Comparison of ENCODE assay signal across 8 cellular contexts in the genomic region with DNA sequence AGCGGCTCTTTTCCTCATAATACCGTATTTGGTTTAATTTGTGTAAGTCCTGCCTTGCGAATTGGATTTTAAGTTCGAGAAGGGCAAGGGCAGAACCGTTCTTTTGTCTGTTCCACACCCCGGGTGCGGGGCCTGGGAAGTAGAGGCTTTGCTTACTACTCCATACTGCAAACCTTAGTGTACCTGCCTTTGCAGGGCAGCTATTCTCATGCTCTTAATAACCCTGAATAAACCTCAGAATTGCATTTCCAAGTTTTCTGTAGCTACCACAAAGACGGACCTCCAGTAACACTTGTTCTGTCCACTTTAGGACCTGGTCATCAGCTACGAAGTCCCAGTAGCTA. TPM values are rescaled to one million over a fixed set of nuclear protein-coding genes. Genes with fewer than 3 reads are reported as not detected.
DNase-seq lines count a peak whose midpoint lies in the region; ATAC-seq and TF ChIP-seq lines count a peak whose summit lies in the region.

No MANE protein-coding gene starts in this region.

- H3K4me3 ChIP-seq in GM12865 (ENCODE audit: low read depth, low read length) (peak overlapping the region; percentile 68), iPS DF 6.9 (ENCODE audit: low read length) (peak overlapping the region; percentile 78; the same call in 1 of the 2 replicates), smooth muscle cell (peak overlapping the region; percentile 97)

- H3K36me3 ChIP-seq in iPS DF 6.9 (ENCODE audit: control insufficient read depth, insufficient read depth, low read length) (peaks cover 12% of the 10 kb centered on the region; the same call in 1 of the 2 replicates), smooth muscle cell (ENCODE audit: low read depth) (no peaks in the 10 kb centered on the region)

- ATAC-seq in activated naive CD4-positive, alpha-beta T cell treated with anti-CD3 and anti-CD28 coated beads, Interleukin-2, amount 50 U/mL, for 72 hours = no peak

- no peak overlapping the region for H3K27ac ChIP-seq in iPS DF 6.9 (ENCODE audit: low read length)
- peak overlapping the region; percentile 99 for H3K27ac ChIP-seq in smooth muscle cell (ENCODE audit: low read depth)

- DNase-seq in GM12865 (ENCODE audit: low read depth) = no peak
- DNase-seq in NCI-H748 treated with DMSO at 0.1 percent for 48 hours (lab: John Stamatoyannopoulos, UW) = peak; percentile 49
- DNase-seq in activated naive CD4-positive, alpha-beta T cell treated with anti-CD3 and anti-CD28 coated beads, Interleukin-2, amount 50 U/mL, for 72 hours (ENCODE audit: low spot score in 2 of 2) = peak in 1 of 2 donors; percentile 37
- DNase-seq in iPS DF 6.9 (ENCODE audit: low read depth, low spot score) = no peak
- DNase-seq in smooth muscle cell (lab: John Stamatoyannopoulos, UW; ENCODE audit: unreplicated experiment) = no peak
- no peak for DNase-seq in GOT3 (lab: John Stamatoyannopoulos, UW)
- DNase-seq in ACHN = no peak
- DNase-seq in MV-4-11 (lab: John Stamatoyannopoulos, UW) = no peak

- peak overlapping the region; percentile 93 to 97 for H3K27ac Mint-ChIP-seq in activated naive CD4-positive, alpha-beta T cell treated with anti-CD3 and anti-CD28 coated beads, Interleukin-2, amount 50 U/mL, for 72 hours

- H3F3A ChIP-seq in smooth muscle cell (ENCODE audit: low read depth) = peaks cover 17% of the 10 kb centered on the region

- peaks cover 39% of the 10 kb centered on the region for H3K79me2 ChIP-seq in smooth muscle cell (ENCODE audit: low read depth)

- H3K9me3 Mint-ChIP-seq in activated naive CD4-positive, alpha-beta T cell treated with anti-CD3 and anti-CD28 coated beads, Interleukin-2, amount 50 U/mL, for 72 hours = no peaks in the 10 kb centered on the region

- H3K4me2 ChIP-seq in smooth muscle cell = peak overlapping the region; percentile 90

- H4K20me1 ChIP-seq in smooth muscle cell (ENCODE audit: low read depth) = peaks cover 29% of the 10 kb centered on the region

- peaks cover 36 to 38% of the 10 kb centered on the region in 2 donors for H3K36me3 Mint-ChIP-seq in activated naive CD4-positive, alpha-beta T cell treated with anti-CD3 and anti-CD28 coated beads, Interleukin-2, amount 50 U/mL, for 72 hours

- no peaks in the 10 kb centered on the region for H3K27me3 ChIP-seq in iPS DF 6.9 (ENCODE audit: control insufficient read depth, insufficient read depth, low read length)
- H3K27me3 ChIP-seq in smooth muscle cell (ENCODE audit: low read depth) = no peaks in the 10 kb centered on the region

- peak overlapping the region; percentile 89 for H2AFZ ChIP-seq in smooth muscle cell (ENCODE audit: low read depth)

- no peaks in the 10 kb centered on the region for H3K9me3 ChIP-seq in iPS DF 6.9 (ENCODE audit: control insufficient read depth, insufficient read depth, low read length)
- H3K9me3 ChIP-seq in smooth muscle cell (replicated peaks; ENCODE audit: low read depth) = no peaks in the 10 kb centered on the region

- H3K4me1 ChIP-seq in iPS DF 6.9 (ENCODE audit: control insufficient read depth, insufficient read depth, low read length) = no peaks in the 10 kb centered on the region
- peaks cover 35% of the 10 kb centered on the region for H3K4me1 ChIP-seq in smooth muscle cell (ENCODE audit: low read depth)

- in situ Hi-C loops in ACHN (cut with HindIII; ENCODE audit: low pct_ligation_motif_present, low pct_unique_long_range_greater_than_20kb, low sequenced_read_pairs) = no loop called here

- no peak for TF ChIP-seq CTCF in GM12865 (IDR thresholded peaks at IDR 0.05; ENCODE audit: insufficient read depth, low read depth, low read length, missing control alignments)
- no peak for TF ChIP-seq CTCF in smooth muscle cell (IDR thresholded peaks at IDR 0.05; ENCODE audit: borderline replicate concordance, insufficient read depth, poor library complexity, severe bottlenecking)

- H3K9ac ChIP-seq in smooth muscle cell (ENCODE audit: low read depth) = peak overlapping the region; percentile 63

- no CpG with 5 or more reads among the region's 9 CpGs for WGBS in iPS DF 6.9 (ENCODE audit: insufficient coverage, insufficient read length)
- 9% methylated on average over 9 of the region's 9 CpGs for WGBS in smooth muscle cell (ENCODE audit: low lambda C conversion rate)

RNA-seq across cellular contexts. Expression of a gene that starts 0.7 kb away (rescaled TPM):
- total RNA-seq in activated naive CD4-positive, alpha-beta T cell treated with anti-CD3 and anti-CD28 coated beads, Interleukin-2, amount 50 U/mL, for 72 hours = 100 to 1,000 TPM; 304 to 406 TPM
- total RNA-seq in smooth muscle cell = 241 and 286 TPM in 2 replicates
- 198 and 236 TPM in 2 replicates for polyA plus RNA-seq in smooth muscle cell

RNA-seq across cellular contexts. Expression of a gene that starts 29.5 kb away (rescaled TPM):
- total RNA-seq in activated naive CD4-positive, alpha-beta T cell treated with anti-CD3 and anti-CD28 coated beads, Interleukin-2, amount 50 U/mL, for 72 hours = 10 to 100 TPM; 23.5 to 28.1 TPM
- 11.1 and 14.7 TPM in 2 replicates for total RNA-seq in smooth muscle cell
- 37.2 and 56.7 TPM in 2 replicates for polyA plus RNA-seq in smooth muscle cell
